ENCODE assay signal across 21 cellular contexts in genomic region chr12:88309546-88309945, GRCh38.
DNase-seq lines count a peak whose midpoint lies in the region; ATAC-seq, FAIRE-seq and TF ChIP-seq lines count a peak whose summit lies in the region.
"Had no signal": no experiment of that assay in that cellular context is flagged by ENCODE, and none has a peak within 500 bp of the region (broad histone marks: within the 10 kb centered on the region; RNA-seq: fewer than 3 reads in every experiment).

No MANE protein-coding gene starts in this region.

- peaks cover 3% of the 10 kb centered on the region for H3K9me3 Mint-ChIP-seq in osteocyte (ENCODE audit: unreplicated experiment)
- H3K9me3 Mint-ChIP-seq: activated CD8-positive, alpha-beta T cell treated with anti-CD3 and anti-CD28 coated beads for 36 hours; mesothelial cell of epicardium had no signal

- H3K27ac ChIP-seq in RWPE2 (ENCODE audit: poor library complexity, severe bottlenecking), result peak overlapping the region; percentile 72
- H3K27ac ChIP-seq: PC-9, thyroid gland, VCaP had no signal

- no peak overlapping the region for H3K4me3 Mint-ChIP-seq in osteocyte (ENCODE audit: unreplicated experiment)
- H3K4me3 Mint-ChIP-seq: activated CD8-positive, alpha-beta T cell treated with anti-CD3 and anti-CD28 coated beads for 36 hours; dendritic cell treated with granulocyte-macrophage colony-stimulating factor and Interleukin-4, amounts not matched to agents 40 ng/mL and 50 ng/mL, for 4 days; mesothelial cell of epicardium had no signal

- H3K36me3 ChIP-seq in RWPE2 (ENCODE audit: low read depth), result no peaks in the 10 kb centered on the region
- H3K36me3 ChIP-seq: thyroid gland had no signal

- TF ChIP-seq POLR2A in H54 (IDR thresholded peaks at IDR 0.05; ENCODE audit: low read depth, low read length), result no peak

- no peak overlapping the region for H3K4me3 ChIP-seq in RWPE2 (ENCODE audit: severe bottlenecking)
- H3K4me3 ChIP-seq in epithelial cell of esophagus (ENCODE audit: low read length), result no peak overlapping the region
- H3K4me3 ChIP-seq: PC-9, thyroid gland had no signal

- H3K9me3 ChIP-seq in RWPE2 (ENCODE audit: severe bottlenecking), result no peaks in the 10 kb centered on the region
- H3K9me3 ChIP-seq: thyroid gland had no signal

- FAIRE-seq in H54 (lab: Jason Lieb, UNC), result peak; percentile 70
- FAIRE-seq: frontal cortex, HepG2 had no signal

- no peak for ATAC-seq in RWPE2 (ENCODE audit: low read depth)
- no peak for ATAC-seq in GM19397 (IDR thresholded peaks at IDR 0.05; ENCODE audit: unreplicated experiment)
- ATAC-seq in HG03354 (IDR thresholded peaks at IDR 0.05; ENCODE audit: poor library complexity, severe bottlenecking, unreplicated experiment), result no peak
- ATAC-seq: activated CD8-positive, alpha-beta T cell treated with anti-CD3 and anti-CD28 coated beads for 36 hours; HepG2 had no signal

- no peak for DNase-seq in H54 (ENCODE audit: insufficient read length, low spot score)
- no peak for DNase-seq in RWPE2 (ENCODE audit: low spot score)
- peak; percentile 56 for DNase-seq in epithelial cell of esophagus (ENCODE audit: low read depth)
- no peak for DNase-seq in osteocyte (ENCODE audit: extremely low spot score, unreplicated experiment)
- DNase-seq in AG08396 (ENCODE audit: low spot score), result no peak
- DNase-seq in NCI-H69 (lab: John Stamatoyannopoulos, UW), result no peak
- DNase-seq: activated CD8-positive, alpha-beta T cell treated with anti-CD3 and anti-CD28 coated beads for 36 hours; amygdala; DMS79; GOT3; NCI-H526 treated with DMSO at 0.1 percent for 48 hours; PC-9; stimulated activated CD4-positive, alpha-beta T cell treated with anti-CD3 and anti-CD28 coated beads, Interleukin-4, amount 100 ng/mL, for 4 hours; thyroid gland had no signal

- H3K27ac Mint-ChIP-seq in osteocyte (ENCODE audit: unreplicated experiment), result peak overlapping the region; percentile 79
- H3K27ac Mint-ChIP-seq: activated CD8-positive, alpha-beta T cell treated with anti-CD3 and anti-CD28 coated beads for 36 hours; dendritic cell treated with granulocyte-macrophage colony-stimulating factor and Interleukin-4, amounts not matched to agents 40 ng/mL and 50 ng/mL, for 4 days; mesothelial cell of epicardium had no signal

- peaks cover 49% of the 10 kb centered on the region for H3K4me1 Mint-ChIP-seq in osteocyte (ENCODE audit: unreplicated experiment)

- H3K36me3 Mint-ChIP-seq in osteocyte (ENCODE audit: unreplicated experiment), result no peaks in the 10 kb centered on the region
- H3K36me3 Mint-ChIP-seq: mesothelial cell of epicardium had no signal

- peaks cover 43% of the 10 kb centered on the region for H3K4me1 ChIP-seq in RWPE2 (ENCODE audit: insufficient read depth, poor library complexity, severe bottlenecking)
- H3K4me1 ChIP-seq: thyroid gland had no signal

- no peaks in the 10 kb centered on the region for H3K27me3 ChIP-seq in RWPE2 (ENCODE audit: insufficient read depth, poor library complexity, severe bottlenecking)
- H3K27me3 ChIP-seq: thyroid gland had no signal

- no peaks in the 10 kb centered on the region for H3K27me3 Mint-ChIP-seq in osteocyte (ENCODE audit: unreplicated experiment)
- H3K27me3 Mint-ChIP-seq: dendritic cell treated with granulocyte-macrophage colony-stimulating factor and Interleukin-4, amounts not matched to agents 40 ng/mL and 50 ng/mL, for 4 days had no signal

- TF ChIP-seq CTCF in RWPE2 (IDR thresholded peaks at IDR 0.05; ENCODE audit: poor library complexity, severe bottlenecking) (no peak), epithelial cell of esophagus (IDR thresholded peaks at IDR 0.05; ENCODE audit: insufficient read depth, low read depth, low read length, missing control alignments) (no peak), osteocyte (IDR thresholded peaks at IDR 0.05) (no peak)
